19 cellular contexts compared by ENCODE assay signal in the genomic region with DNA sequence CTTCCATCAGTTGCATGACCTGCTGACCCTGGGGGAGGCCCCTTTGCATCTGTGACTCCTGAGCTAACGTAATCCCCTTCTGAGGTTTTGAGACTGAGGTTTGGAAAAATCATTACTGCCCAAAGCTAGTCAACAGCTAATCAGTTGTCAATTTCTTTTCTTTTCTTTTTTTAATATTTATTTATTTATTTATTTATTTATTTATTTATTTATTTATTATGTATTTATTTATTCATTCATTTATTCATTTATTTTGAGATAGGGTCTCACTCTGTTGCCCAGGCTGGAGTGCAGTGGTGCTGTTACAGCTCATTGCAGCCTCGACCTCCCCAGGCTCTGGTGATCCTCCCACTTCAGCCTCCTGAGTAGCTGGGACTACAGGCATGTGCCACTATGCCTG.
"Had no signal": no experiment of that assay in that cellular context is flagged by ENCODE, and none has a peak within 500 bp of the region (broad histone marks: within the 10 kb centered on the region; RNA-seq: fewer than 3 reads in every experiment).

No MANE protein-coding gene starts in this region.

- H3K36me3 Mint-ChIP-seq: natural killer cell; stimulated activated memory B cell treated with anti-CD40 and anti-IgM and Interleukin-4, amounts not matched to agents 10 μg/mL and 1 μg/mL and 100 μg/mL, for 72 hours had no signal

- H3K9me3 Mint-ChIP-seq: natural killer cell had no signal

- H3K4me1 Mint-ChIP-seq: endodermal cell, natural killer cell had no signal

- H3K36me3 ChIP-seq: lower lobe of right lung, prostate gland, right atrium auricular region, tibial nerve, upper lobe of left lung had no signal

- H3K27ac ChIP-seq: epithelial cell of prostate, foreskin keratinocyte, lower lobe of right lung, prostate gland, right atrium auricular region, testis, tibial nerve, upper lobe of left lung had no signal

- H3K9me3 ChIP-seq: lower lobe of right lung, prostate gland, testis, tibial nerve, upper lobe of left lung had no signal

- H3K4me3 ChIP-seq: lower lobe of right lung, prostate gland, right atrium auricular region, testis, tibial nerve, upper lobe of left lung had no signal

- ATAC-seq: esophagus mucosa; foreskin keratinocyte; left ventricle myocardium superior; lower lobe of right lung; natural killer cell; stimulated activated memory B cell treated with anti-CD40 and anti-IgM and Interleukin-4, amounts not matched to agents 10 μg/mL and 1 μg/mL and 100 μg/mL, for 72 hours; stimulated activated naive CD8-positive, alpha-beta T cell treated with anti-CD3 and anti-CD28 coated beads, Interleukin-15, Interleukin-2, amounts not matched to agents 100 U/mL and 50 U/mL, for 24 hours had no signal

- H3K4me3 Mint-ChIP-seq: endodermal cell; natural killer cell; stimulated activated memory B cell treated with anti-CD40 and anti-IgM and Interleukin-4, amounts not matched to agents 10 μg/mL and 1 μg/mL and 100 μg/mL, for 72 hours had no signal

- H3K4me1 ChIP-seq: lower lobe of right lung, prostate gland, testis, upper lobe of left lung had no signal

- H3K27ac Mint-ChIP-seq: endodermal cell; natural killer cell; stimulated activated memory B cell treated with anti-CD40 and anti-IgM and Interleukin-4, amounts not matched to agents 10 μg/mL and 1 μg/mL and 100 μg/mL, for 72 hours had no signal

- DNase-seq: effector CD8-positive, alpha-beta T cell; endodermal cell; foreskin keratinocyte; head of caudate nucleus; left ventricle myocardium superior; lower lobe of right lung; natural killer cell; occipital lobe; stimulated activated CD4-positive, alpha-beta T cell treated with anti-CD3 and anti-CD28 coated beads, Interleukin-4, amount 100 ng/mL, for 4 hours; stimulated activated naive CD8-positive, alpha-beta T cell treated with anti-CD3 and anti-CD28 coated beads, Interleukin-15, Interleukin-2, amounts not matched to agents 100 U/mL and 50 U/mL, for 24 hours; substantia nigra; testis; upper lobe of left lung had no signal

- H3K27me3 ChIP-seq: foreskin keratinocyte, right atrium auricular region, testis, tibial nerve, upper lobe of left lung had no signal
